In genomic region chr16:48408688-48409087, GRCh38 we compare ENCODE assay signal across 14 cellular contexts. TPM values are rescaled to one million over a fixed set of nuclear protein-coding genes. Genes with fewer than 3 reads are reported as not detected.
DNase-seq lines count a peak whose midpoint lies in the region; ATAC-seq, FAIRE-seq and TF ChIP-seq lines count a peak whose summit lies in the region.
"Had no signal": no experiment of that assay in that cellular context is flagged by ENCODE, and none has a peak within 500 bp of the region (broad histone marks: within the 10 kb centered on the region; RNA-seq: fewer than 3 reads in every experiment).

No MANE protein-coding gene starts in this region.

- H3K4me1 ChIP-seq in lower lobe of right lung = peaks cover 8% of the 10 kb centered on the region

- H3K36me3 ChIP-seq in bronchial epithelial cell (ENCODE audit: control insufficient read depth, insufficient read depth, low read length) = no peaks in the 10 kb centered on the region
- H3K36me3 ChIP-seq in lower lobe of right lung = no peaks in the 10 kb centered on the region

- H3K36me3 Mint-ChIP-seq in activated CD4-positive, alpha-beta T cell treated with anti-CD3 and anti-CD28 coated beads, Interleukin-2, amount 10 ng/mL, durations not matched to agents 7 days and 5 days (ENCODE audit: low read depth) = no peaks in the 10 kb centered on the region
- H3K36me3 Mint-ChIP-seq: CD14-positive monocyte had no signal

- H3K4me3 Mint-ChIP-seq in activated CD4-positive, alpha-beta T cell treated with anti-CD3 and anti-CD28 coated beads, Interleukin-2, amount 10 ng/mL, durations not matched to agents 7 days and 5 days = no peak overlapping the region
- H3K4me3 Mint-ChIP-seq: activated naive CD8-positive, alpha-beta T cell treated with anti-CD3 and anti-CD28 coated beads, Interleukin-2, amount 50 U/mL, for 24 hours; CD14-positive monocyte had no signal

- no peak overlapping the region for H3K27ac Mint-ChIP-seq in activated CD4-positive, alpha-beta T cell treated with anti-CD3 and anti-CD28 coated beads, Interleukin-2, amount 10 ng/mL, durations not matched to agents 7 days and 5 days
- H3K27ac Mint-ChIP-seq: activated naive CD8-positive, alpha-beta T cell treated with anti-CD3 and anti-CD28 coated beads, Interleukin-2, amount 50 U/mL, for 24 hours had no signal

- TF ChIP-seq CTCF in AG10803 (conservative IDR thresholded peaks at IDR 0.05; ENCODE audit: low read length) (no peak), bronchial epithelial cell (IDR thresholded peaks at IDR 0.05; ENCODE audit: insufficient read depth, low read length, severe bottlenecking) (no peak), lower lobe of right lung (IDR thresholded peaks at IDR 0.05) (no peak)

- no peaks in the 10 kb centered on the region for H3K4me1 Mint-ChIP-seq in activated CD4-positive, alpha-beta T cell treated with anti-CD3 and anti-CD28 coated beads, Interleukin-2, amount 10 ng/mL, durations not matched to agents 7 days and 5 days

- DNase-seq in AG10803 (ENCODE audit: low read depth) (peak; percentile 71), LoVo (ENCODE audit: low spot score) (peak; percentile 33), bronchial epithelial cell (ENCODE audit: low read depth) (no peak), lower lobe of right lung (peak; percentile 57), T-helper 1 cell (no peak), NCI-H748 (lab: John Stamatoyannopoulos, UW; ENCODE audit: unreplicated experiment) (no peak)
- DNase-seq in stimulated activated CD4-positive, alpha-beta T cell treated with anti-CD3 and anti-CD28 coated beads, Interleukin-12 subunit alpha, Interleukin-12 subunit beta, amount 100 ng/mL, for 4 hours = no peak
- DNase-seq in activated CD4-positive, alpha-beta T cell treated with anti-CD3 and anti-CD28 coated beads, Interleukin-2, amount 10 ng/mL, durations not matched to agents 7 days and 5 days = no peak
- DNase-seq: activated naive CD8-positive, alpha-beta T cell treated with anti-CD3 and anti-CD28 coated beads, Interleukin-2, amount 50 U/mL, for 24 hours; mesendoderm; NCI-H1105 treated with DMSO at 0.1 percent for 48 hours; SHP77 treated with DMSO at 0.1 percent for 48 hours had no signal

- H3K27me3 ChIP-seq in bronchial epithelial cell (ENCODE audit: control insufficient read depth, insufficient read depth, low read length) = no peaks in the 10 kb centered on the region
- H3K27me3 ChIP-seq in lower lobe of right lung (ENCODE audit: low read depth) = no peaks in the 10 kb centered on the region

- FAIRE-seq in bronchial epithelial cell (lab: Jason Lieb, UNC) = peak; percentile 88

- H3K27ac ChIP-seq in lower lobe of right lung = no peak overlapping the region
- H3K27ac ChIP-seq: epithelial cell of prostate had no signal

- CTCF ChIA-PET in activated CD4-positive, alpha-beta T cell treated with anti-CD3 and anti-CD28 coated beads, Interleukin-2, amount 10 ng/mL, durations not matched to agents 7 days and 5 days (lab: Charles Lee) = interaction anchor here (1.0 to 1.1 kb wide), 2 partner anchors 9 to 214 kb away, joined by 5 read pairs; no protein-coding TSS in a partner anchor

- H3K27me3 Mint-ChIP-seq in activated CD4-positive, alpha-beta T cell treated with anti-CD3 and anti-CD28 coated beads, Interleukin-2, amount 10 ng/mL, durations not matched to agents 7 days and 5 days = no peaks in the 10 kb centered on the region
- H3K27me3 Mint-ChIP-seq: activated naive CD8-positive, alpha-beta T cell treated with anti-CD3 and anti-CD28 coated beads, Interleukin-2, amount 50 U/mL, for 24 hours had no signal

- intact Hi-C loops in lower lobe of right lung (cut with DNase I) = no loop called here

- ATAC-seq in lower lobe of right lung = peak in 1 of 2 donors; percentile 36
- ATAC-seq: activated naive CD8-positive, alpha-beta T cell treated with anti-CD3 and anti-CD28 coated beads, Interleukin-2, amount 50 U/mL, for 24 hours had no signal

- H3K9me3 ChIP-seq in lower lobe of right lung = no peaks in the 10 kb centered on the region

- H3K4me3 ChIP-seq in AG10803 (ENCODE audit: low read length) (no peak overlapping the region), bronchial epithelial cell (ENCODE audit: low read depth, low read length) (no peak overlapping the region), lower lobe of right lung (no peak overlapping the region)

- POLR2A ChIA-PET in activated CD4-positive, alpha-beta T cell treated with anti-CD3 and anti-CD28 coated beads, Interleukin-2, amount 10 ng/mL, durations not matched to agents 7 days and 5 days (lab: Charles Lee) = no interaction called here

- H3K9me3 Mint-ChIP-seq in activated CD4-positive, alpha-beta T cell treated with anti-CD3 and anti-CD28 coated beads, Interleukin-2, amount 10 ng/mL, durations not matched to agents 7 days and 5 days = no peaks in the 10 kb centered on the region
- H3K9me3 Mint-ChIP-seq: activated naive CD8-positive, alpha-beta T cell treated with anti-CD3 and anti-CD28 coated beads, Interleukin-2, amount 50 U/mL, for 24 hours had no signal

RNA-seq across cellular contexts. Expression of gene SIAH1, which starts 23.5 kb away (rescaled TPM):
- total RNA-seq in bronchial epithelial cell (59.5 and 60.0 TPM in 2 replicates), lower lobe of right lung (24.4 TPM)
- 10 to 100 TPM; 13.5 to 13.7 TPM for total RNA-seq in activated CD4-positive, alpha-beta T cell treated with anti-CD3 and anti-CD28 coated beads, Interleukin-2, amount 10 ng/mL, durations not matched to agents 7 days and 5 days

Comparison
In these comparisons a context has a peak if more than half of its experiments do, and no peak if none do; other contexts are left out.
1. DNase-seq: peak in AG10803 (single experiment), LoVo (single experiment) and lower lobe of right lung (single experiment); none in bronchial epithelial cell (single experiment), stimulated activated CD4-positive, alpha-beta T cell treated with anti-CD3 and anti-CD28 coated beads, Interleukin-12 subunit alpha, Interleukin-12 subunit beta, amount 100 ng/mL, for 4 hours (single experiment), T-helper 1 cell (0 of 5), activated CD4-positive, alpha-beta T cell treated with anti-CD3 and anti-CD28 coated beads, Interleukin-2, amount 10 ng/mL, durations not matched to agents 7 days and 5 days (single experiment) and NCI-H748 (single experiment).